In the genomic region with DNA sequence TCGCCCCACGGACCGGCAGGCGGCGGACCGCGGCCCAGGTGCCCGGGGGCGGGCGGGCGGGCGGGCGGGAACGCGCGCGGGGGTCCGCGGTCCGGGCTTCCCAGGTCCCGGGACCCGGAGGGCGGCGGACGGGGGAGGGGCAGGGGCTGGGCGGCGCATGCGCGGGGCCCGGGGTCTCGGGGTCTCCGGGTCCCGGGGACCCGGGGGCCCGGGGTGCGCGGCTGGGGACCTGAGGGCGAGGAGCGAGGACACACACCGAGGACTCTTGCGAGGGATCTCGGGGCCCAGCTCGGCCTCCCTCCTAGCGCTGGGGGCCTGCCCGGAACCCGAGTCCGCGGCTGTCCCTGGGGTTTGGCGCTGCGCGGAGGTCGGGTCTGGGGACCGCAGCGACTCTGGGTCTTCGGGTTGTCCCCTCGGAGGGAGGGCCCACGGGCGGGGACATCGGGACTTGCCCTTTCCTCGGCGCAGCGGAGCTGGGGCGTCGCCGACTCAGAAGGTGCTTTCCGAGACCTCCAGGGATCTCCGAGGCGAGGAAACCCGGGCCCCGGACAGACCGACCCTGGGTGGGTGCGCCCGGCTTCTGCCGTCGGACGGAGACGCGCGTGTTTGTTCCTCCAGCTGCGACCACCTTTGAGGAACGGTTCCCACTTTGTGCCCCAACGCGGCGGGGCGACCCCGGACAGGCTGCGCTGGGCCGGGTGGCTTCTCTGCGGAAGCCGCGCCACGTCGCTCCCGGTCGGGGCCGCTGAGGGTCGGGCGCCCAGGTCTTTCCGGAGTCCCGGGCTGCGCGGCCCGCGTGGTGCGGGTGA, we compare ENCODE assay signal across 8 cellular contexts. TPM values are rescaled to one million over a fixed set of nuclear protein-coding genes. Genes with fewer than 3 reads are reported as not detected.
DNase-seq lines count a peak whose midpoint lies in the region; ATAC-seq and TF ChIP-seq lines count a peak whose summit lies in the region.

No MANE protein-coding gene starts in this region.

- H3K9ac ChIP-seq in Karpas-422 (ENCODE audit: low read length), result peak overlapping the region; percentile 95
- peak overlapping the region in 4 of 5 donors; percentile 44 to 83 (median 72) for H3K9ac ChIP-seq in subcutaneous abdominal adipose tissue (ENCODE audit: low read length in 5 of 5)

- TF ChIP-seq CTCF in Caco-2 (IDR thresholded peaks at IDR 0.05; ENCODE audit: insufficient read depth in 1 of 2, low read depth in 1 of 2, low read length in 1 of 2, severe bottlenecking in 1 of 2, unreplicated experiment in 1 of 2) (no peak), epithelial cell of proximal tubule (conservative IDR thresholded peaks at IDR 0.05; ENCODE audit: low read depth, low read length) (no peak), natural killer cell (IDR thresholded peaks at IDR 0.05) (no peak)

- H2AFZ ChIP-seq in Karpas-422 (ENCODE audit: low read length), result peak overlapping the region; percentile 69

- H3K27ac Mint-ChIP-seq in Caco-2 (ENCODE audit: unreplicated experiment), result no peak overlapping the region
- peak overlapping the region; percentile 46 to 81 for H3K27ac Mint-ChIP-seq in natural killer cell

- H3K36me3 ChIP-seq in Caco-2 (ENCODE audit: control insufficient read depth, insufficient read depth, low read length), result no peaks in the 10 kb centered on the region
- peaks cover 8% of the 10 kb centered on the region; the same call in 1 of the 2 replicates for H3K36me3 ChIP-seq in Karpas-422 (ENCODE audit: insufficient read depth, low read length)
- peaks cover 0 to 5% (median 0%) of the 10 kb centered on the region in 5 donors for H3K36me3 ChIP-seq in subcutaneous abdominal adipose tissue (ENCODE audit: control insufficient read depth in 5 of 5, insufficient read depth in 5 of 5, low read length in 5 of 5)

- in situ Hi-C loops in G401 (cut with HindIII; ENCODE audit: low sequenced_read_pairs), result no loop called here

- ATAC-seq in GM21576 (IDR thresholded peaks at IDR 0.05; ENCODE audit: unreplicated experiment) (peak; percentile 22), natural killer cell (peak; percentile 48 to 60 (median 49))

- peaks cover 1% of the 10 kb centered on the region for H3K27me3 ChIP-seq in Caco-2 (replicated peaks; ENCODE audit: control insufficient read depth, insufficient read depth, low read length)
- H3K27me3 ChIP-seq in Karpas-422 (ENCODE audit: low read length), result no peaks in the 10 kb centered on the region
- H3K27me3 ChIP-seq in subcutaneous abdominal adipose tissue (ENCODE audit: control insufficient read depth in 5 of 5, insufficient read depth in 4 of 5, low read length in 5 of 5), result no peaks in the 10 kb centered on the region

- intact Hi-C loops in Caco-2 (cut with micrococcal nuclease; ENCODE audit: unreplicated experiment), result no loop called here
- intact Hi-C loops in natural killer cell (cut with micrococcal nuclease), result no loop called here

- H3K4me1 Mint-ChIP-seq in Caco-2 (ENCODE audit: low read depth, unreplicated experiment) (no peaks in the 10 kb centered on the region), natural killer cell (peaks cover 8 to 26% of the 10 kb centered on the region in 2 donors)

- peaks cover 5% of the 10 kb centered on the region; the same call in 1 of the 2 replicates for H3K4me1 ChIP-seq in Caco-2
- H3K4me1 ChIP-seq in Karpas-422 (ENCODE audit: low read length), result peaks cover 24% of the 10 kb centered on the region
- peaks cover 11 to 59% (median 47%) of the 10 kb centered on the region in 5 donors for H3K4me1 ChIP-seq in subcutaneous abdominal adipose tissue (ENCODE audit: control insufficient read depth in 5 of 5, insufficient read depth in 5 of 5, low read length in 5 of 5)

- H3K9me3 Mint-ChIP-seq in Caco-2 (ENCODE audit: unreplicated experiment) (no peaks in the 10 kb centered on the region), natural killer cell (no peaks in the 10 kb centered on the region)

- peak in 1 of 2 experiments; percentile 38 for DNase-seq in Caco-2
- peak; percentile 71 for DNase-seq in Karpas-422
- DNase-seq in activated CD8-positive, alpha-beta memory T cell treated with anti-CD3 and anti-CD28 coated beads, Interleukin-2, amount 50 U/mL, for 24 hours (ENCODE audit: extremely low read depth), result peak; percentile 13
- no peak for DNase-seq in epithelial cell of proximal tubule (ENCODE audit: low read depth)
- peak; percentile 61 for DNase-seq in natural killer cell
- DNase-seq in G401 (ENCODE audit: low spot score), result no peak

- H3K4me3 ChIP-seq in Caco-2 (ENCODE audit: low read depth, low read length), result peak overlapping the region; percentile 89
- peak overlapping the region; percentile 95 for H3K4me3 ChIP-seq in Karpas-422 (ENCODE audit: low read length)
- peak overlapping the region; percentile 91 for H3K4me3 ChIP-seq in epithelial cell of proximal tubule (ENCODE audit: low read depth, low read length)
- peak overlapping the region in 4 of 5 donors; percentile 70 to 79 (median 77) for H3K4me3 ChIP-seq in subcutaneous abdominal adipose tissue (ENCODE audit: low read depth in 1 of 5, low read length in 5 of 5)

- H3K27ac ChIP-seq in Karpas-422 (ENCODE audit: low read length) (no peak overlapping the region; the same call in 1 of the 2 replicates), subcutaneous abdominal adipose tissue (ENCODE audit: low read depth, low read length) (peak overlapping the region; percentile 57)

- no TSS peak for BruUV-seq in Caco-2 (replicated peaks; lab: Mats Ljungman, UMichigan)

- H3K9me3 ChIP-seq in Caco-2 (no peaks in the 10 kb centered on the region), Karpas-422 (ENCODE audit: low read length) (no peaks in the 10 kb centered on the region), subcutaneous abdominal adipose tissue (ENCODE audit: control insufficient read depth in 5 of 5, low read length in 5 of 5) (no peaks in the 10 kb centered on the region)

- H3K4me3 Mint-ChIP-seq in Caco-2 (ENCODE audit: unreplicated experiment), result peak overlapping the region; percentile 71
- H3K4me3 Mint-ChIP-seq in natural killer cell, result peak overlapping the region; percentile 85

- H3K36me3 Mint-ChIP-seq in Caco-2 (ENCODE audit: insufficient read depth, unreplicated experiment) (peaks cover 25% of the 10 kb centered on the region), natural killer cell (no peaks in the 10 kb centered on the region)

- H4K20me1 ChIP-seq in Karpas-422 (ENCODE audit: insufficient read depth, low read depth, low read length), result no peaks in the 10 kb centered on the region

- H3K27me3 Mint-ChIP-seq in Caco-2 (ENCODE audit: insufficient read depth, unreplicated experiment) (peaks cover 2% of the 10 kb centered on the region), natural killer cell (ENCODE audit: low read depth in 2 of 2) (no peaks in the 10 kb centered on the region)

- POLR2A ChIA-PET in Caco-2 (lab: Charles Lee), result interaction anchor here (0.6 to 0.8 kb wide), 2 partner anchors 99 to 102 kb away, joined by 3 read pairs; a partner anchor contains a TSS

- CTCF ChIA-PET in Caco-2 (lab: Charles Lee), result no interaction called here

- H3K9me2 ChIP-seq in Karpas-422 (replicated peaks; ENCODE audit: insufficient read depth, low read length), result no peaks in the 10 kb centered on the region

- H3K4me2 ChIP-seq in Karpas-422 (ENCODE audit: low read depth, low read length, poor library complexity, severe bottlenecking), result peak overlapping the region; percentile 100

- H3K79me2 ChIP-seq in Karpas-422 (ENCODE audit: low read length), result peaks cover 25% of the 10 kb centered on the region

RNA-seq across cellular contexts. Expression of a gene that starts 0.5 kb away (rescaled TPM):
- total RNA-seq in Caco-2 (2022) (13.4 and 15.9 TPM in 2 replicates), epithelial cell of proximal tubule (3.3 and 18.5 TPM in 2 replicates), natural killer cell (10 to 100 TPM; 20.1 to 27.8 (median 27.0) TPM)
- total RNA-seq in Karpas-422 (2014; rRNA removed; shearing (Covaris generic); ENCODE audit: low replicate concordance), result 18.3 and 23.5 TPM in 2 replicates
- total RNA-seq in G401 (2014; rRNA removed; shearing (Covaris generic)), result 1.7 and 3.2 TPM in 2 replicates

Comparison
In these comparisons a context has a peak if more than half of its experiments do, and no peak if none do; other contexts are left out.
1. DNase-seq: peak in Karpas-422 (single experiment), activated CD8-positive, alpha-beta memory T cell treated with anti-CD3 and anti-CD28 coated beads, Interleukin-2, amount 50 U/mL, for 24 hours (single experiment) and natural killer cell (single experiment); none in epithelial cell of proximal tubule (single experiment) and G401 (single experiment).
2. Peak in every context shown above with its lines, with median percentiles within 50 percentile points of each other: H3K4me3 ChIP-seq.